6 cellular contexts compared by ENCODE assay signal in the genomic region with DNA sequence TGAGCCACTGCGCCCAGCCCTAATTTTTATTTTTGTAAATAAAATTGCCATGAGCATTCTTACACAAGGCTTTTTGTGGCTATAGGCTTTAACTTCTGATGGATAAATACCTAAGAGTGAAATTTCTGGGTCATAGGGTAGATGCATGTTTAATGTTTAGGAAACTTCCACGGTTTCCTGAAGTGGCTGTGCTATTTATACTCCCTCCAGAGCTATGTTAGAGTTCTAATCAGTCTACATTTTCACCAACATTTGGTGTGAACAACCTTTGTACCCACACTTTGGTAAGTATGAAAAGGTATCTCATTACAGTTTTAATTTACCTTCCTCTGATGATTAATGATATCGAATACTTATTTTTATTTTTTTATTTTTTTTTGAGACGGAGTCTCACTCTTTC. TPM values are rescaled to one million over a fixed set of nuclear protein-coding genes. Genes with fewer than 3 reads are reported as not detected.
"Had no signal": no experiment of that assay in that cellular context is flagged by ENCODE, and none has a peak within 500 bp of the region (broad histone marks: within the 10 kb centered on the region; RNA-seq: fewer than 3 reads in every experiment).

No MANE protein-coding gene starts in this region.

- DNase-seq: H9, HCEC 1CT, IMR-90 had no signal

- ATAC-seq: GM23338 had no signal

- H3K4me3 ChIP-seq: GM23338 had no signal

RNA-seq across cellular contexts. Expression of a gene that starts 6.1 kb away (rescaled TPM):
- total RNA-seq: H1, HT-29, IMR-90 had no signal
- polyA plus RNA-seq: GM23338 had no signal
